In genomic region chr11:93494341-93494740, GRCh38 we compare ENCODE assay signal across 28 cellular contexts. TPM values are rescaled to one million over a fixed set of nuclear protein-coding genes. Genes with fewer than 3 reads are reported as not detected.
DNase-seq lines count a peak whose midpoint lies in the region; ATAC-seq and TF ChIP-seq lines count a peak whose summit lies in the region.
"Had no signal": no experiment of that assay in that cellular context is flagged by ENCODE, and none has a peak within 500 bp of the region (broad histone marks: within the 10 kb centered on the region; RNA-seq: fewer than 3 reads in every experiment).

No MANE protein-coding gene starts in this region.

- peaks cover 25% of the 10 kb centered on the region for H4K20me1 ChIP-seq in neural progenitor cell (ENCODE audit: low read depth)
- H4K20me1 ChIP-seq: BLaER1 treated with 17β-estradiol and CSF1 and Interleukin-3, amounts not matched to agents 10 nM and 100 nM had no signal

- no peak overlapping the region for H2AFZ ChIP-seq in neural progenitor cell (replicated peaks)

- no peaks in the 10 kb centered on the region for H3K9me3 ChIP-seq in A673 (ENCODE audit: low read depth, low read length, poor library complexity, severe bottlenecking)
- H3K9me3 ChIP-seq in MG63, result no peaks in the 10 kb centered on the region
- no peaks in the 10 kb centered on the region for H3K9me3 ChIP-seq in neural progenitor cell (ENCODE audit: low read depth)
- H3K9me3 ChIP-seq: BLaER1 treated with 17β-estradiol and CSF1 and Interleukin-3, amounts not matched to agents 10 nM and 100 nM; Caco-2; right atrium auricular region; spleen; uterus had no signal

- peak; percentile 27 for DNase-seq in A673 (ENCODE audit: low spot score)
- DNase-seq in MG63, result peak; percentile 81
- DNase-seq in epithelial cell of proximal tubule (ENCODE audit: low read depth), result peak; percentile 95
- DNase-seq in neural progenitor cell (ENCODE audit: low spot score), result no peak
- DNase-seq in activated naive CD8-positive, alpha-beta T cell treated with anti-CD3 and anti-CD28 coated beads for 36 hours, result no peak
- DNase-seq in AG08396 (ENCODE audit: low spot score), result no peak
- no peak for DNase-seq in MV-4-11 (lab: John Stamatoyannopoulos, UW)
- DNase-seq: activated CD4-positive, alpha-beta T cell treated with anti-CD3 and anti-CD28 coated beads, Interleukin-2, amount 10 ng/mL, durations not matched to agents 24 days and 14 days; activated T-cell treated with anti-CD3 and anti-CD28 coated beads, Interleukin-2, amount 50 U/mL, for 4 hours; Caco-2; dermis blood vessel endothelial cell; mesendoderm; naive B cell; NCI-H1694; NCI-H2171; NCI-H526; RPMI8226; spleen; stimulated activated CD4-positive, alpha-beta T cell treated with anti-CD3 and anti-CD28 coated beads, Interleukin-2, amount 100 ng/mL, for 48 hours; uterus; WERI-Rb-1 had no signal

- POLR2A ChIA-PET in A673 (lab: Charles Lee; ENCODE audit: low non-redundant PET), result no interaction called here

- no peak overlapping the region for H3K4me3 ChIP-seq in A673 (ENCODE audit: low read depth, low read length, poor library complexity, severe bottlenecking)
- H3K4me3 ChIP-seq in MG63, result no peak overlapping the region
- no peak overlapping the region for H3K4me3 ChIP-seq in epithelial cell of proximal tubule (ENCODE audit: low read depth, low read length)
- H3K4me3 ChIP-seq in neural progenitor cell, result no peak overlapping the region
- H3K4me3 ChIP-seq: BLaER1 treated with 17β-estradiol and CSF1 and Interleukin-3, amounts not matched to agents 10 nM and 100 nM; cardiac muscle cell; right atrium auricular region; SK-N-MC; spleen; uterus had no signal

- intact Hi-C loops in A673 (cut with micrococcal nuclease; ENCODE audit: unreplicated experiment), result no loop called here

- no peak for TF ChIP-seq CTCF in A673 (conservative IDR thresholded peaks at IDR 0.05; ENCODE audit: low read depth, low read length)
- no peak for TF ChIP-seq CTCF in epithelial cell of proximal tubule (conservative IDR thresholded peaks at IDR 0.05; ENCODE audit: low read depth, low read length)
- TF ChIP-seq CTCF in neural progenitor cell (IDR thresholded peaks at IDR 0.05), result no peak

- BruUV-seq in A673 (replicated peaks; lab: Mats Ljungman, UMichigan), result no TSS peak

- peak overlapping the region; percentile 72 for H3K27ac Mint-ChIP-seq in neural progenitor cell
- no peak overlapping the region for H3K27ac Mint-ChIP-seq in activated naive CD8-positive, alpha-beta T cell treated with anti-CD3 and anti-CD28 coated beads for 36 hours
- H3K27ac Mint-ChIP-seq: activated CD4-positive, alpha-beta T cell treated with anti-CD3 and anti-CD28 coated beads, Interleukin-2, amount 10 ng/mL, durations not matched to agents 24 days and 14 days; stimulated activated effector memory CD8-positive, alpha-beta T cell treated with anti-CD3 and anti-CD28 coated beads, Interleukin-12 subunit alpha, Interleukin-12 subunit beta, amount 100 ng/mL, for 72 hours had no signal

- ATAC-seq in HG02870 (IDR thresholded peaks at IDR 0.05; ENCODE audit: unreplicated experiment), result no peak
- ATAC-seq: activated T-cell treated with anti-CD3 and anti-CD28 coated beads, Interleukin-2, amount 50 U/mL, for 4 hours; stimulated activated effector memory CD8-positive, alpha-beta T cell treated with anti-CD3 and anti-CD28 coated beads, Interleukin-12 subunit alpha, Interleukin-12 subunit beta, amount 100 ng/mL, for 72 hours had no signal

- CTCF ChIA-PET in A673 (lab: Charles Lee), result no interaction called here

- peaks cover 4% of the 10 kb centered on the region for H3F3A ChIP-seq in neural progenitor cell (ENCODE audit: low read depth)

- H3K9ac ChIP-seq in neural progenitor cell, result no peak overlapping the region
- H3K9ac ChIP-seq: BLaER1 treated with 17β-estradiol and CSF1 and Interleukin-3, amounts not matched to agents 10 nM and 100 nM had no signal

- H3K4me1 Mint-ChIP-seq in neural progenitor cell, result peaks cover 29% of the 10 kb centered on the region
- no peaks in the 10 kb centered on the region for H3K4me1 Mint-ChIP-seq in activated naive CD8-positive, alpha-beta T cell treated with anti-CD3 and anti-CD28 coated beads for 36 hours
- H3K4me1 Mint-ChIP-seq: stimulated activated effector memory CD8-positive, alpha-beta T cell treated with anti-CD3 and anti-CD28 coated beads, Interleukin-12 subunit alpha, Interleukin-12 subunit beta, amount 100 ng/mL, for 72 hours had no signal

- H3K4me2 ChIP-seq in neural progenitor cell, result peak overlapping the region; percentile 35
- H3K4me2 ChIP-seq: BLaER1 treated with 17β-estradiol and CSF1 and Interleukin-3, amounts not matched to agents 10 nM and 100 nM had no signal

- H3K27ac ChIP-seq in A673 (ENCODE audit: low read depth, low read length, poor library complexity, severe bottlenecking) (no peak overlapping the region), neural progenitor cell (no peak overlapping the region)
- H3K27ac ChIP-seq: BLaER1 treated with 17β-estradiol and CSF1 and Interleukin-3, amounts not matched to agents 10 nM and 100 nM; cardiac muscle cell; right atrium auricular region; SK-N-MC; spleen; uterus; WERI-Rb-1 had no signal

- no peaks in the 10 kb centered on the region for H3K4me1 ChIP-seq in A673 (ENCODE audit: insufficient read depth, low read length, poor library complexity, severe bottlenecking)
- H3K4me1 ChIP-seq in neural progenitor cell, result peaks cover 38% of the 10 kb centered on the region
- H3K4me1 ChIP-seq: right atrium auricular region, uterus had no signal

- H3K36me3 ChIP-seq in A673 (ENCODE audit: insufficient read depth, low read length, poor library complexity, severe bottlenecking), result no peaks in the 10 kb centered on the region
- no peaks in the 10 kb centered on the region; the same call in 1 of the 2 replicates for H3K36me3 ChIP-seq in MG63
- no peaks in the 10 kb centered on the region for H3K36me3 ChIP-seq in neural progenitor cell
- H3K36me3 ChIP-seq: cardiac muscle cell, uterus had no signal

- H3K4me3 Mint-ChIP-seq in neural progenitor cell, result no peak overlapping the region
- no peak overlapping the region for H3K4me3 Mint-ChIP-seq in activated naive CD8-positive, alpha-beta T cell treated with anti-CD3 and anti-CD28 coated beads for 36 hours
- H3K4me3 Mint-ChIP-seq: activated CD4-positive, alpha-beta T cell treated with anti-CD3 and anti-CD28 coated beads, Interleukin-2, amount 10 ng/mL, durations not matched to agents 24 days and 14 days; activated T-cell treated with anti-CD3 and anti-CD28 coated beads, Interleukin-2, amount 50 U/mL, for 4 hours; IgD-negative memory B cell; naive B cell; stimulated activated effector memory CD8-positive, alpha-beta T cell treated with anti-CD3 and anti-CD28 coated beads, Interleukin-12 subunit alpha, Interleukin-12 subunit beta, amount 100 ng/mL, for 72 hours had no signal

- H3K9me3 Mint-ChIP-seq in neural progenitor cell, result no peaks in the 10 kb centered on the region
- no peaks in the 10 kb centered on the region for H3K9me3 Mint-ChIP-seq in activated naive CD8-positive, alpha-beta T cell treated with anti-CD3 and anti-CD28 coated beads for 36 hours
- H3K9me3 Mint-ChIP-seq: activated CD4-positive, alpha-beta T cell treated with anti-CD3 and anti-CD28 coated beads, Interleukin-2, amount 10 ng/mL, durations not matched to agents 24 days and 14 days; activated T-cell treated with anti-CD3 and anti-CD28 coated beads, Interleukin-2, amount 50 U/mL, for 4 hours; IgD-negative memory B cell; naive B cell; stimulated activated effector memory CD8-positive, alpha-beta T cell treated with anti-CD3 and anti-CD28 coated beads, Interleukin-12 subunit alpha, Interleukin-12 subunit beta, amount 100 ng/mL, for 72 hours had no signal

- H3K36me3 Mint-ChIP-seq in neural progenitor cell, result peaks cover 22% of the 10 kb centered on the region
- H3K36me3 Mint-ChIP-seq in activated naive CD8-positive, alpha-beta T cell treated with anti-CD3 and anti-CD28 coated beads for 36 hours, result no peaks in the 10 kb centered on the region
- H3K36me3 Mint-ChIP-seq: naive B cell; stimulated activated effector memory CD8-positive, alpha-beta T cell treated with anti-CD3 and anti-CD28 coated beads, Interleukin-12 subunit alpha, Interleukin-12 subunit beta, amount 100 ng/mL, for 72 hours had no signal

- H3K79me2 ChIP-seq in neural progenitor cell (ENCODE audit: low read depth), result peaks cover 9% of the 10 kb centered on the region

- no peaks in the 10 kb centered on the region for H3K27me3 ChIP-seq in A673 (replicated peaks; ENCODE audit: insufficient read depth, low read depth, low read length, poor library complexity)
- no peaks in the 10 kb centered on the region for H3K27me3 ChIP-seq in MG63
- no peaks in the 10 kb centered on the region for H3K27me3 ChIP-seq in neural progenitor cell
- H3K27me3 ChIP-seq: BLaER1 treated with 17β-estradiol and CSF1 and Interleukin-3, amounts not matched to agents 10 nM and 100 nM; cardiac muscle cell; right atrium auricular region; spleen; uterus had no signal

- H3K27me3 Mint-ChIP-seq in neural progenitor cell (ENCODE audit: insufficient read depth, low read depth), result peaks cover 2% of the 10 kb centered on the region
- H3K27me3 Mint-ChIP-seq in activated naive CD8-positive, alpha-beta T cell treated with anti-CD3 and anti-CD28 coated beads for 36 hours, result no peaks in the 10 kb centered on the region
- H3K27me3 Mint-ChIP-seq: activated CD4-positive, alpha-beta T cell treated with anti-CD3 and anti-CD28 coated beads, Interleukin-2, amount 10 ng/mL, durations not matched to agents 24 days and 14 days; IgD-negative memory B cell; naive B cell had no signal

RNA-seq across cellular contexts. Expression of gene SMCO4, which starts 48.9 kb away (rescaled TPM):
- total RNA-seq in A673 (2021) (9.3 and 11.9 TPM in 2 replicates), epithelial cell of proximal tubule (20.0 and 48.1 TPM in 2 replicates), neural progenitor cell (ENCODE audit: low replicate concordance) (27.8 and 35.1 TPM in 2 replicates)
- 11.4 and 20.5 TPM in 2 replicates for total RNA-seq in MG63 (2014; rRNA removed; shearing (Covaris generic); ENCODE audit: low replicate concordance)
- total RNA-seq in activated naive CD8-positive, alpha-beta T cell treated with anti-CD3 and anti-CD28 coated beads for 36 hours, result 1 to 10 TPM; 6.1 to 6.8 TPM

Comparison
In these comparisons a context has a peak if more than half of its experiments do, and no peak if none do; other contexts are left out.
1. DNase-seq: peak in A673 (single experiment), MG63 (single experiment) and epithelial cell of proximal tubule (single experiment); none in neural progenitor cell (single experiment), activated naive CD8-positive, alpha-beta T cell treated with anti-CD3 and anti-CD28 coated beads for 36 hours (single experiment), AG08396 (single experiment) and MV-4-11 (single experiment).